ENCODE assay signal across 22 cellular contexts in genomic region chr5:96990102-96990501, GRCh38.
"Had no signal": no experiment of that assay in that cellular context is flagged by ENCODE, and none has a peak within 500 bp of the region (broad histone marks: within the 10 kb centered on the region; RNA-seq: fewer than 3 reads in every experiment).

No MANE protein-coding gene starts in this region.

- H3K4me3 ChIP-seq: adrenal gland had no signal

- H3K27ac ChIP-seq: adrenal gland had no signal

- ATAC-seq: PC-3 had no signal

- H3K4me1 Mint-ChIP-seq: activated B cell treated with CpG ODN at 0.5 μM for 24 hours had no signal

- FAIRE-seq: TTC549 had no signal

- H3K4me3 Mint-ChIP-seq: activated B cell treated with CpG ODN at 0.5 μM for 24 hours; activated CD4-positive, alpha-beta memory T cell treated with anti-CD3 and anti-CD28 coated beads for 36 hours; activated CD4-positive, alpha-beta T cell treated with anti-CD3 and anti-CD28 coated beads, Interleukin-2, amount 10 ng/mL, durations not matched to agents 7 days and 5 days; activated naive CD8-positive, alpha-beta T cell; activated T-cell treated with anti-CD3 and anti-CD28 coated beads, Interleukin-2, amount 50 U/mL, for 24 hours; activated T-helper 1 cell treated with anti-CD3 and anti-CD28 coated beads, Interleukin-12 subunit alpha, Interleukin-12 subunit beta, Interleukin-2, Interleukin-4 antibody, amounts not matched to agents 30 ng/mL and 10 ng/mL and 1 ng/mL, durations not matched to agents 14 hours and 24 hours and 36 hours had no signal

- DNase-seq: activated B cell treated with CpG ODN at 0.5 μM for 24 hours; activated CD4-positive, alpha-beta memory T cell treated with anti-CD3 and anti-CD28 coated beads for 36 hours; activated CD4-positive, alpha-beta T cell treated with anti-CD3 and anti-CD28 coated beads, Interleukin-2, amount 10 ng/mL, durations not matched to agents 7 days and 5 days; activated effector memory CD4-positive, alpha-beta T cell treated with Interleukin-2 at 50 U/mL for 16 hours; activated naive CD4-positive, alpha-beta T cell treated with Interleukin-2 at 50 U/mL for 16 hours; activated T-cell treated with anti-CD3 and anti-CD28 coated beads, Interleukin-2, amount 50 U/mL, for 24 hours; adrenal gland; anterior cingulate cortex; Kasumi-1; KBM-7; NCI-H1105 treated with DMSO at 0.1 percent for 48 hours; NCI-H1436 treated with DMSO at 0.1 percent for 48 hours; NCI-H187 treated with DMSO at 0.1 percent for 48 hours; NCI-H2081 treated with DMSO at 0.1 percent for 48 hours; NCI-H446; NCI-H524; PC-3; SHP77 treated with DMSO at 0.1 percent for 48 hours; T1000 had no signal

- H3K9me3 Mint-ChIP-seq: activated B cell treated with CpG ODN at 0.5 μM for 24 hours; activated CD4-positive, alpha-beta memory T cell treated with anti-CD3 and anti-CD28 coated beads for 36 hours; activated CD4-positive, alpha-beta T cell treated with anti-CD3 and anti-CD28 coated beads, Interleukin-2, amount 10 ng/mL, durations not matched to agents 7 days and 5 days; activated T-cell treated with anti-CD3 and anti-CD28 coated beads, Interleukin-2, amount 50 U/mL, for 24 hours; activated T-helper 1 cell treated with anti-CD3 and anti-CD28 coated beads, Interleukin-12 subunit alpha, Interleukin-12 subunit beta, Interleukin-2, Interleukin-4 antibody, amounts not matched to agents 30 ng/mL and 10 ng/mL and 1 ng/mL, durations not matched to agents 14 hours and 24 hours and 36 hours had no signal

- H3K27me3 ChIP-seq: adrenal gland had no signal

- H3K27ac Mint-ChIP-seq: activated B cell treated with CpG ODN at 0.5 μM for 24 hours; activated CD4-positive, alpha-beta memory T cell treated with anti-CD3 and anti-CD28 coated beads for 36 hours; activated CD4-positive, alpha-beta T cell treated with anti-CD3 and anti-CD28 coated beads, Interleukin-2, amount 10 ng/mL, durations not matched to agents 7 days and 5 days; activated T-cell treated with anti-CD3 and anti-CD28 coated beads, Interleukin-2, amount 50 U/mL, for 24 hours; activated T-helper 1 cell treated with anti-CD3 and anti-CD28 coated beads, Interleukin-12 subunit alpha, Interleukin-12 subunit beta, Interleukin-2, Interleukin-4 antibody, amounts not matched to agents 30 ng/mL and 10 ng/mL and 1 ng/mL, durations not matched to agents 14 hours and 24 hours and 36 hours had no signal

- H3K27me3 Mint-ChIP-seq: activated B cell treated with CpG ODN at 0.5 μM for 24 hours; activated CD4-positive, alpha-beta memory T cell treated with anti-CD3 and anti-CD28 coated beads for 36 hours; activated CD4-positive, alpha-beta T cell treated with anti-CD3 and anti-CD28 coated beads, Interleukin-2, amount 10 ng/mL, durations not matched to agents 7 days and 5 days; activated naive CD8-positive, alpha-beta T cell; activated T-cell treated with anti-CD3 and anti-CD28 coated beads, Interleukin-2, amount 50 U/mL, for 24 hours had no signal

- H3K9me3 ChIP-seq: adrenal gland had no signal

- H3K4me1 ChIP-seq: adrenal gland had no signal
